In the genomic region with DNA sequence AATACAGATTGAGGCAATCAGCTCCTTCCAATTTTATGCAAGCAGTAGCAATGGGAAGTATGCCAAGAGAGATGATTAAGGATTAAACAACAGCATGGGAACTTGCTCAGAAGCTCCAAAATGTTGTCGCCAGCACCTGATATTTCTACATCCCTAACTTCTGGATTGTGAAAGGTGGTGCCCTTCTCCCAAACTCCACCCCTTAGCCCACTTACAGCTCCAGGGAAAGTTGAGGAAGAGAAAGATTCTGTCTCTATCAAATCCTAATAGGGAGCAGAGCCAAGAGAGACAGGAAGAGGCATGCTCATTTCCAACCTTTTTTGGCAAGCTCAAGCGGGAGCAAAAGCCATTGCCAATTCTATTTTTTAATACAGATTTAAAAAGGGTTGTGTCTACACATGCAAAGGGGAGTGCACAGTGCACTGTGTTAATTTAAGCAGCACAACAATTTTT, we compare ENCODE assay signal across 11 cellular contexts.
DNase-seq lines count a peak whose midpoint lies in the region; ATAC-seq and TF ChIP-seq lines count a peak whose summit lies in the region.
"Had no signal": no experiment of that assay in that cellular context is flagged by ENCODE, and none has a peak within 500 bp of the region (broad histone marks: within the 10 kb centered on the region; RNA-seq: fewer than 3 reads in every experiment).

No MANE protein-coding gene starts in this region.

- TF ChIP-seq CTCF in prostate gland (IDR thresholded peaks at IDR 0.05): no peak

- H2BK120ac ChIP-seq in neuronal stem cell (ENCODE audit: low read depth, low read length): no peak overlapping the region

- H2AK5ac ChIP-seq in neuronal stem cell (ENCODE audit: low read depth, low read length): no peak overlapping the region

- no peak overlapping the region for H2BK5ac ChIP-seq in neuronal stem cell (ENCODE audit: low read length)

- no peak overlapping the region for H2BK12ac ChIP-seq in neuronal stem cell (ENCODE audit: low read length)

- H3K36me3 ChIP-seq in prostate gland (no peaks in the 10 kb centered on the region), neuronal stem cell (replicated peaks in 1 of 2; ENCODE audit: control insufficient read depth in 2 of 2, insufficient read depth in 2 of 2, low read length in 2 of 2) (no peaks in the 10 kb centered on the region)

- no peak overlapping the region for H3K14ac ChIP-seq in neuronal stem cell (ENCODE audit: low read length)

- no peaks in the 10 kb centered on the region for H3K9me3 ChIP-seq in prostate gland
- H3K9me3 ChIP-seq in neuronal stem cell (replicated peaks in 1 of 2; ENCODE audit: control insufficient read depth in 2 of 2, insufficient read depth in 1 of 2, low read depth in 1 of 2, low read length in 2 of 2): no peaks in the 10 kb centered on the region

- intact Hi-C loops in prostate gland (cut with DNase I): no loop called here

- H2BK15ac ChIP-seq in neuronal stem cell (ENCODE audit: low read length): no peak overlapping the region

- H3K4ac ChIP-seq in neuronal stem cell (ENCODE audit: low read length): no peak overlapping the region

- H4K91ac ChIP-seq in neuronal stem cell (ENCODE audit: low read depth, low read length, poor library complexity): no peak overlapping the region

- H3K4me3 ChIP-seq in prostate gland (no peak overlapping the region), neuronal stem cell (ENCODE audit: low read length in 2 of 2) (no peak overlapping the region)

- no peak overlapping the region for H3K9ac ChIP-seq in neuronal stem cell (ENCODE audit: low read depth, low read length, poor library complexity)

- H3K4me1 ChIP-seq in prostate gland (replicated peaks) (no peaks in the 10 kb centered on the region), neuronal stem cell (ENCODE audit: control insufficient read depth in 2 of 2, insufficient read depth in 1 of 2, low read depth in 1 of 2, low read length in 2 of 2) (no peaks in the 10 kb centered on the region)

- no peaks in the 10 kb centered on the region for H3K27me3 ChIP-seq in prostate gland (replicated peaks; ENCODE audit: insufficient read depth)
- H3K27me3 ChIP-seq in neuronal stem cell (ENCODE audit: control insufficient read depth in 3 of 3, insufficient read depth in 3 of 3, low read depth in 1 of 3, low read length in 3 of 3): no peaks in the 10 kb centered on the region

- H3K79me1 ChIP-seq in neuronal stem cell (ENCODE audit: low read depth, low read length): no peaks in the 10 kb centered on the region

- no peak for TF ChIP-seq POLR2A in erythroblast (IDR thresholded peaks at IDR 0.05; ENCODE audit: low read length)
- no peak for TF ChIP-seq POLR2A in prostate gland (IDR thresholded peaks at IDR 0.05)

- H3K23ac ChIP-seq in neuronal stem cell (ENCODE audit: low read depth, low read length, poor library complexity): no peak overlapping the region

- no peak for ATAC-seq in HG03045 (IDR thresholded peaks at IDR 0.05; ENCODE audit: unreplicated experiment)
- ATAC-seq: naive thymus-derived CD4-positive, alpha-beta T cell had no signal

- H3K18ac ChIP-seq in neuronal stem cell (ENCODE audit: low read length): no peak overlapping the region

- H4K8ac ChIP-seq in neuronal stem cell (ENCODE audit: low read depth, low read length): no peak overlapping the region

- WGBS in prostate gland: 19% methylated on average over 2 of the region's 2 CpGs
- WGBS in neuronal stem cell (ENCODE audit: extremely low coverage in 2 of 2, insufficient read length in 2 of 2, insufficient replicate concordance in 1 of 2), 2 donors: no CpG with 5 or more reads among the region's 2 CpGs

- DNase-seq in EH (ENCODE audit: low read depth) (peak; percentile 76), NCI-H226 (peak; percentile 52), erythroblast (lab: John Stamatoyannopoulos, UW) (peak; percentile 2 to 55), prostate gland (ENCODE audit: low spot score) (peak; percentile 27), SIG-M5 treated with dmso at 0.1 percent for 504 hours (lab: John Stamatoyannopoulos, UW; ENCODE audit: unreplicated experiment) (no peak), neuronal stem cell (ENCODE audit: low spot score) (no peak), NCI-H774 (lab: John Stamatoyannopoulos, UW) (no peak)
- DNase-seq: activated CD8-positive, alpha-beta memory T cell treated with anti-CD3 and anti-CD28 coated beads, Interleukin-2, amount 50 U/mL, for 48 hours; naive thymus-derived CD4-positive, alpha-beta T cell; stimulated activated CD8-positive, alpha-beta memory T cell treated with anti-CD3 and anti-CD28 coated beads, Interleukin-4, amount 100 ng/mL, for 48 hours had no signal

- H3K27ac ChIP-seq in prostate gland (no peak overlapping the region), neuronal stem cell (replicated peaks; ENCODE audit: low read length) (no peak overlapping the region)

- H3K4me2 ChIP-seq in neuronal stem cell (ENCODE audit: insufficient read depth, low read length, poor library complexity, severe bottlenecking): no peak overlapping the region

- H2AFZ ChIP-seq in neuronal stem cell (ENCODE audit: low read length): no peak overlapping the region

Comparison
In these comparisons a context has a peak if more than half of its experiments do, and no peak if none do; other contexts are left out.
1. DNase-seq: peak in EH (single experiment), NCI-H226 (single experiment), erythroblast (2 of 2) and prostate gland (single experiment); none in SIG-M5 treated with dmso at 0.1 percent for 504 hours (single experiment), neuronal stem cell (single experiment) and NCI-H774 (single experiment).